In the genomic region with DNA sequence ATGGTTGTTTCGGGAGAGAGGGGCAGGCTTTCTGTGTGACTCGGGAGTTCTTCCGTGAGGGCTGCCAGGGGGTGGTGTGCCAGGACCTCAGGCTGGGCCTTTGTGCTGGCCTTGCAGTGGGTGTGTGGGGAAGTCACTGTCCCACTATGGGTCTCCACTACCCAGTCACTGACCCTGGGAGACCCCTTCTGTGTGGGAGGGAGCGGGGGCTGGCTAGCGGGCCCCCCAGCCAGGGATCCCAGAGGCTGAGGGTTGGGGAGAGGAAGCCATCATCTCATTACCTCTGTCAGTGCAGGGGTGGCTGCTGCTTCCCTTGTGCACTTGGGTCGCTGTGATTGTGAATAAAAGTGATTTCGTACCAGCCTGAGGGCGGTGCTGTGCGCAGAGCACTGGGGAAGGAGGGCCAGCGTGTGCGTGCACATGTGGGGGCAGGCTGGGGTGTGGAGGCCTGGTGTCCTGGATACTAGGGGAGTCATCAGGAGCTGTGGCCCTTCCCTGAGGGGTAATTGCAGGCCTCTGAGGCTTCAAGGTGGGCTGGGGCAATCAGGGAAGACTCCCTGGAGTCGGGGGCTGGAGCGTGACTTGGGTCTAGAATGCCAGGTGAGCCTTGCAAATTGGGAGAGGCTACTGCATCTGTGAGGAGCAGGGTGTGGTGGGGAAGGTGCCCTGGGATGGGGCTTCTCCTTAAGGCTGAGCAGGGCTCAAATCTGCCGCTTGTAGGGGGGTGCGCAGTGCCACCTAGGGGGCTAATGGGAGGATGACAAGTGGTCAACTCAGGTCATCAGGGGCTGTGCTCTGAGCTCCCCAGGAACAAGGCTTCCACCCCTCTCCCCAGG, we compare ENCODE assay signal across 8 cellular contexts.
DNase-seq lines count a peak whose midpoint lies in the region; ATAC-seq and TF ChIP-seq lines count a peak whose summit lies in the region.

No MANE protein-coding gene starts in this region.

- no peaks in the 10 kb centered on the region for H3K27me3 Mint-ChIP-seq in activated T-helper 1 cell treated with anti-CD3 and anti-CD28 coated beads, Interleukin-12 subunit alpha, Interleukin-12 subunit beta, Interleukin-2, Interleukin-4 antibody, amounts not matched to agents 30 ng/mL and 10 ng/mL and 1 ng/mL, durations not matched to agents 14 hours and 24 hours and 36 hours (ENCODE audit: insufficient read depth)

- no peak overlapping the region for H3K4me3 ChIP-seq in GM23248
- no peak overlapping the region for H3K4me3 ChIP-seq in heart right ventricle

- in situ Hi-C loops in GM23248 (cut with MboI), result no loop called here

- H3K79me2 ChIP-seq in GM23248 (ENCODE audit: insufficient read depth), result no peaks in the 10 kb centered on the region

- H3K36me3 Mint-ChIP-seq in activated T-helper 1 cell treated with anti-CD3 and anti-CD28 coated beads, Interleukin-12 subunit alpha, Interleukin-12 subunit beta, Interleukin-2, Interleukin-4 antibody, amounts not matched to agents 30 ng/mL and 10 ng/mL and 1 ng/mL, durations not matched to agents 14 hours and 24 hours and 36 hours (ENCODE audit: low read depth), result no peaks in the 10 kb centered on the region

- H3K4me3 Mint-ChIP-seq in activated T-helper 1 cell treated with anti-CD3 and anti-CD28 coated beads, Interleukin-12 subunit alpha, Interleukin-12 subunit beta, Interleukin-2, Interleukin-4 antibody, amounts not matched to agents 30 ng/mL and 10 ng/mL and 1 ng/mL, durations not matched to agents 14 hours and 24 hours and 36 hours, result no peak overlapping the region

- H3K36me3 ChIP-seq in GM23248 (ENCODE audit: low read depth) (no peaks in the 10 kb centered on the region), heart right ventricle (peaks cover 0 to 12% (median 0%) of the 10 kb centered on the region in 9 donors)

- no peak overlapping the region for H3K9ac ChIP-seq in GM23248

- H3K27me3 ChIP-seq in GM23248 (replicated peaks; ENCODE audit: insufficient read depth) (no peaks in the 10 kb centered on the region), heart right ventricle (no peaks in the 10 kb centered on the region)

- H3K4me1 ChIP-seq in GM23248 (ENCODE audit: insufficient read depth) (no peaks in the 10 kb centered on the region), heart right ventricle (peaks cover 0 to 14% (median 6%) of the 10 kb centered on the region in 9 donors)

- ATAC-seq in heart right ventricle, result peak in 7 of 8 donors; percentile 11 to 49 (median 43)
- ATAC-seq in HG03045 (IDR thresholded peaks at IDR 0.05; ENCODE audit: unreplicated experiment), result no peak

- H3K4me2 ChIP-seq in GM23248 (ENCODE audit: unreplicated experiment), result no peak overlapping the region

- peak; percentile 23 to 70 (median 57) for TF ChIP-seq CTCF in heart right ventricle (IDR thresholded peaks at IDR 0.05)

- H3K27ac ChIP-seq in GM23248, result no peak overlapping the region
- H3K27ac ChIP-seq in heart right ventricle, result no peak overlapping the region

- no peaks in the 10 kb centered on the region for H4K20me1 ChIP-seq in GM23248 (ENCODE audit: insufficient read depth)

- no peaks in the 10 kb centered on the region for H3K9me3 Mint-ChIP-seq in activated T-helper 1 cell treated with anti-CD3 and anti-CD28 coated beads, Interleukin-12 subunit alpha, Interleukin-12 subunit beta, Interleukin-2, Interleukin-4 antibody, amounts not matched to agents 30 ng/mL and 10 ng/mL and 1 ng/mL, durations not matched to agents 14 hours and 24 hours and 36 hours

- no peak overlapping the region for H2AFZ ChIP-seq in GM23248

- H3K9me3 ChIP-seq in GM23248 (ENCODE audit: low read depth) (no peaks in the 10 kb centered on the region), heart right ventricle (peaks cover 0 to 10% (median 0%) of the 10 kb centered on the region in 11 donors)

- peak; percentile 66 for DNase-seq in ELR (ENCODE audit: low read depth)
- DNase-seq in GM23248, result peak; percentile 61
- peak; percentile 7 for DNase-seq in NCI-H82 treated with DMSO at 0.1 percent for 48 hours (lab: John Stamatoyannopoulos, UW; ENCODE audit: unreplicated experiment)
- peak; percentile 7 for DNase-seq in activated T-helper 1 cell treated with anti-CD3 and anti-CD28 coated beads, Interleukin-12 subunit alpha, Interleukin-12 subunit beta, Interleukin-2, Interleukin-4 antibody, amounts not matched to agents 30 ng/mL and 10 ng/mL and 1 ng/mL, durations not matched to agents 14 hours and 24 hours and 36 hours (ENCODE audit: low spot score)
- DNase-seq in heart right ventricle, result no peak
- DNase-seq in stimulated activated CD4-positive, alpha-beta T cell treated with anti-CD3 and anti-CD28 coated beads, Interleukin-15, amount 100 ng/mL, for 48 hours (ENCODE audit: low read depth in 2 of 2), result peak; percentile 21 to 22
- DNase-seq in NCI-H1930 (lab: John Stamatoyannopoulos, UW), result no peak

- H3F3A ChIP-seq in GM23248 (ENCODE audit: insufficient read depth), result peaks cover 43% of the 10 kb centered on the region

- H3K27ac Mint-ChIP-seq in activated T-helper 1 cell treated with anti-CD3 and anti-CD28 coated beads, Interleukin-12 subunit alpha, Interleukin-12 subunit beta, Interleukin-2, Interleukin-4 antibody, amounts not matched to agents 30 ng/mL and 10 ng/mL and 1 ng/mL, durations not matched to agents 14 hours and 24 hours and 36 hours, result no peak overlapping the region

- intact Hi-C loops in activated T-helper 1 cell treated with anti-CD3 and anti-CD28 coated beads, Interleukin-12 subunit alpha, Interleukin-12 subunit beta, Interleukin-2, Interleukin-4 antibody, amounts not matched to agents 30 ng/mL and 10 ng/mL and 1 ng/mL, durations not matched to agents 14 hours and 24 hours and 36 hours (cut with micrococcal nuclease), result no loop called here
- intact Hi-C loops in heart right ventricle (cut with DNase I), result loop anchor here in 4 of 10 donors (5.0 to 10.0 kb wide), 4 partner anchors 175 to 292 kb away; partner anchors contain the start of gene SH3PXD2A (in 1 of the 4)

- 76 to 77% methylated on average over 15 of the region's 15 CpGs for WGBS in GM23248 (ENCODE audit: low coverage in 1 of 2, low lambda C conversion rate in 2 of 2, missing lambda C conversion rate in 2 of 2), 2 experiments
- 81 to 83% methylated on average over 15 of the region's 15 CpGs for WGBS in heart right ventricle, 2 donors

- H3K9me2 ChIP-seq in GM23248 (ENCODE audit: insufficient read depth), result no peaks in the 10 kb centered on the region

- no peaks in the 10 kb centered on the region for H3K4me1 Mint-ChIP-seq in activated T-helper 1 cell treated with anti-CD3 and anti-CD28 coated beads, Interleukin-12 subunit alpha, Interleukin-12 subunit beta, Interleukin-2, Interleukin-4 antibody, amounts not matched to agents 30 ng/mL and 10 ng/mL and 1 ng/mL, durations not matched to agents 14 hours and 24 hours and 36 hours (ENCODE audit: low read depth)

Comparison
In these comparisons a context has a peak if more than half of its experiments do, and no peak if none do; other contexts are left out.
1. DNase-seq: peak in ELR (single experiment), GM23248 (single experiment), NCI-H82 treated with DMSO at 0.1 percent for 48 hours (single experiment), activated T-helper 1 cell treated with anti-CD3 and anti-CD28 coated beads, Interleukin-12 subunit alpha, Interleukin-12 subunit beta, Interleukin-2, Interleukin-4 antibody, amounts not matched to agents 30 ng/mL and 10 ng/mL and 1 ng/mL, durations not matched to agents 14 hours and 24 hours and 36 hours (single experiment) and stimulated activated CD4-positive, alpha-beta T cell treated with anti-CD3 and anti-CD28 coated beads, Interleukin-15, amount 100 ng/mL, for 48 hours (2 of 2); none in heart right ventricle (0 of 2) and NCI-H1930 (0 of 2).